ENCODE assay signal across 19 cellular contexts in the genomic region with DNA sequence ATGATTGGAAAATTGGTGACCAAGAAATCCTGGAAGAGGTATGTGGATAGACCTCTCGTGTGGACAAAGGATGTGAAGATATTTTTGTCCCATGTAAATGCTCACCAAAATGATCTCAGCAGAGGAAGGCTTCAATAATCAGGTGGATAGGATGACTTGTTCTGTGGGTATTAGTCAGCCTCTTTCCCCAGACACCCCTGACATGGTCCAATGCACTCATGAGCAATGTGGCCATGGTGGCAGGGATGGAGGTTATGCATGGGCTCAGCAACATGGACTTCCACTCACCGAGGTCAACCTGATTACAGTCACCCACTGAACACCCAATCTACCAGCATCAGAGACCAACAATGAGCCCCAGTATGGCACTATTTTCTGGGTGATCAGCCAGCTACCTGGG. TPM values are rescaled to one million over a fixed set of nuclear protein-coding genes. Genes with fewer than 3 reads are reported as not detected.
"Had no signal": no experiment of that assay in that cellular context is flagged by ENCODE, and none has a peak within 500 bp of the region (broad histone marks: within the 10 kb centered on the region; RNA-seq: fewer than 3 reads in every experiment).

No MANE protein-coding gene starts in this region.

- H3K9me3 ChIP-seq: esophagus muscularis mucosa, gastrocnemius medialis, ovary, testis, tibial nerve, upper lobe of right lung, vagina had no signal

- H3K36me3 ChIP-seq: esophagus muscularis mucosa, ovary, tibial nerve, upper lobe of right lung, vagina had no signal

- H3K9me3 Mint-ChIP-seq: naive thymus-derived CD8-positive, alpha-beta T cell; stimulated activated naive CD8-positive, alpha-beta T cell treated with anti-CD3 and anti-CD28 coated beads, Interleukin-15, Interleukin-2, amounts not matched to agents 100 ng/mL and 50 ng/mL, for 24 hours had no signal

- H3K27me3 Mint-ChIP-seq: stimulated activated naive CD8-positive, alpha-beta T cell treated with anti-CD3 and anti-CD28 coated beads, Interleukin-15, Interleukin-2, amounts not matched to agents 100 ng/mL and 50 ng/mL, for 24 hours had no signal

- H3K4me1 ChIP-seq: esophagus muscularis mucosa, gastrocnemius medialis, testis, upper lobe of right lung, vagina had no signal

- H3K27ac ChIP-seq: dorsolateral prefrontal cortex, esophagus muscularis mucosa, gastrocnemius medialis, ovary, testis, tibial nerve, upper lobe of right lung, vagina had no signal

- ATAC-seq: gastrocnemius medialis; left lobe of liver; naive thymus-derived CD8-positive, alpha-beta T cell; right cardiac atrium; upper lobe of right lung had no signal

- H3K4me3 ChIP-seq: dorsolateral prefrontal cortex, esophagus muscularis mucosa, gastrocnemius medialis, ovary, testis, tibial nerve, upper lobe of right lung, vagina had no signal

- H3K27me3 ChIP-seq: dorsolateral prefrontal cortex, esophagus muscularis mucosa, gastrocnemius medialis, ovary, testis, tibial nerve, upper lobe of right lung, vagina had no signal

- H3K36me3 Mint-ChIP-seq: naive thymus-derived CD8-positive, alpha-beta T cell had no signal

- H3K4me3 Mint-ChIP-seq: naive thymus-derived CD8-positive, alpha-beta T cell; stimulated activated naive CD8-positive, alpha-beta T cell treated with anti-CD3 and anti-CD28 coated beads, Interleukin-15, Interleukin-2, amounts not matched to agents 100 ng/mL and 50 ng/mL, for 24 hours had no signal

- DNase-seq: cortex of kidney; dorsolateral prefrontal cortex; effector CD8-positive, alpha-beta T cell; gastrocnemius medialis; kidney; mammary epithelial cell; naive thymus-derived CD8-positive, alpha-beta T cell; ovary; right cardiac atrium; stimulated activated CD4-positive, alpha-beta T cell treated with anti-CD3 and anti-CD28 coated beads, Interleukin-12 subunit alpha, Interleukin-12 subunit beta, amount 100 ng/mL, for 4 hours; testis; upper lobe of right lung had no signal

- H3K27ac Mint-ChIP-seq: stimulated activated naive CD8-positive, alpha-beta T cell treated with anti-CD3 and anti-CD28 coated beads, Interleukin-15, Interleukin-2, amounts not matched to agents 100 ng/mL and 50 ng/mL, for 24 hours had no signal

RNA-seq across cellular contexts. Expression of a gene that starts 20.2 kb away (rescaled TPM):
- total RNA-seq: esophagus muscularis mucosa; kidney; left lobe of liver; mammary epithelial cell; naive thymus-derived CD8-positive, alpha-beta T cell; posterior vena cava; tibial nerve; vagina had no signal
- polyA plus RNA-seq: mammary epithelial cell; naive thymus-derived CD8-positive, alpha-beta T cell; neural cell had no signal
